Comparison of ENCODE assay signal across 8 cellular contexts in genomic region chr15:60507596-60508424, GRCh38. TPM values are rescaled to one million over a fixed set of nuclear protein-coding genes. Genes with fewer than 3 reads are reported as not detected.
DNase-seq lines count a peak whose midpoint lies in the region; ATAC-seq lines count a peak whose summit lies in the region.

No MANE protein-coding gene starts in this region.

- peak overlapping the region; percentile 67 for H3K27ac ChIP-seq in epithelial cell of prostate

- peak; percentile 91 for ATAC-seq in GM18909 (IDR thresholded peaks at IDR 0.05; ENCODE audit: poor library complexity, unreplicated experiment)
- peak; percentile 86 for ATAC-seq in HG03103 (IDR thresholded peaks at IDR 0.05; ENCODE audit: low read depth, unreplicated experiment)

- DNase-seq in COR-L47 (lab: John Stamatoyannopoulos, UW) (peak; percentile 46), NCI-H226 (peak; percentile 25), epithelial cell of prostate (ENCODE audit: low read depth, low spot score) (no peak), myocyte (ENCODE audit: low read depth) (peak; percentile 68), GOT3 (lab: John Stamatoyannopoulos, UW) (no peak)
- peak; percentile 53 for DNase-seq in activated CD4-positive, alpha-beta T cell treated with anti-CD3 and anti-CD28 coated beads for 48 hours

RNA-seq across cellular contexts. Expression of gene ICE2, which starts 28.9 kb away (rescaled TPM):
- total RNA-seq in myocyte, result 12.6 and 13.9 TPM in 2 replicates
- polyA plus RNA-seq in myocyte (2012), result 8.8 TPM

Comparison
In these comparisons a context has a peak if more than half of its experiments do, and no peak if none do; other contexts are left out.
1. DNase-seq: peak in COR-L47 (single experiment), NCI-H226 (single experiment), activated CD4-positive, alpha-beta T cell treated with anti-CD3 and anti-CD28 coated beads for 48 hours (single experiment) and myocyte (single experiment); none in epithelial cell of prostate (single experiment) and GOT3 (single experiment).